8 cellular contexts compared by ENCODE assay signal in genomic region chr13:44305845-44306244, GRCh38.
DNase-seq lines count a peak whose midpoint lies in the region; ATAC-seq and TF ChIP-seq lines count a peak whose summit lies in the region.

No MANE protein-coding gene starts in this region.

- no peak overlapping the region for H3K4me3 ChIP-seq in heart right ventricle
- no peak overlapping the region for H3K4me3 ChIP-seq in lower lobe of right lung
- no peak overlapping the region for H3K4me3 ChIP-seq in vagina

- 81 to 87% methylated on average over 5 of the region's 5 CpGs for WGBS in heart right ventricle, 2 donors

- TF ChIP-seq CTCF in heart right ventricle (IDR thresholded peaks at IDR 0.05): no peak
- TF ChIP-seq CTCF in lower lobe of right lung (IDR thresholded peaks at IDR 0.05): no peak
- TF ChIP-seq CTCF in vagina (IDR thresholded peaks at IDR 0.05): no peak

- H3K9me3 ChIP-seq in heart right ventricle (no peaks in the 10 kb centered on the region), lower lobe of right lung (no peaks in the 10 kb centered on the region), vagina (no peaks in the 10 kb centered on the region)

- H3K27ac ChIP-seq in heart right ventricle (peak overlapping the region; percentile 37 to 95 (median 89)), lower lobe of right lung (peak overlapping the region; percentile 81), vagina (peak overlapping the region; percentile 74)

- no peak for TF ChIP-seq POLR2A in vagina (IDR thresholded peaks at IDR 0.05)

- no peaks in the 10 kb centered on the region for H3K27me3 ChIP-seq in heart right ventricle
- H3K27me3 ChIP-seq in lower lobe of right lung (ENCODE audit: low read depth): no peaks in the 10 kb centered on the region
- H3K27me3 ChIP-seq in vagina: no peaks in the 10 kb centered on the region

- no peak for DNase-seq in heart right ventricle
- DNase-seq in Right ventricle myocardium inferior (ENCODE audit: missing footprints): no peak
- DNase-seq in astrocyte of the hippocampus (ENCODE audit: low read depth, low spot score): peak; percentile 67
- DNase-seq in lower lobe of right lung: no peak
- DNase-seq in vagina (ENCODE audit: extremely low spot score in 2 of 2): peak in 1 of 2 donors; percentile 71
- DNase-seq in NCI-H1105 treated with DMSO at 0.1 percent for 48 hours (lab: John Stamatoyannopoulos, UW): no peak
- no peak for DNase-seq in activated CD4-positive, CD25-positive, alpha-beta regulatory T cell (lab: John Stamatoyannopoulos, UW)

- H3K36me3 ChIP-seq in heart right ventricle: no peaks in the 10 kb centered on the region
- no peaks in the 10 kb centered on the region for H3K36me3 ChIP-seq in lower lobe of right lung
- no peaks in the 10 kb centered on the region for H3K36me3 ChIP-seq in vagina

- ATAC-seq in heart right ventricle (no peak), Right ventricle myocardium inferior (no peak), lower lobe of right lung (peak in 1 of 2 donors; percentile 13), GM19328 (IDR thresholded peaks at IDR 0.05; ENCODE audit: unreplicated experiment) (no peak)

- intact Hi-C loops in heart right ventricle (cut with DNase I) (loop anchor here in 7 of 10 donors (2.0 to 10.0 kb wide), 9 partner anchors 34 to 251 kb away; no protein-coding TSS in a partner anchor), Right ventricle myocardium inferior (cut with DNase I) (loop anchor here (2.0 to 5.0 kb wide), 2 partner anchors 114 to 131 kb away; no protein-coding TSS in a partner anchor), lower lobe of right lung (cut with DNase I) (no loop called here), vagina (cut with DNase I) (no loop called here)

- H3K4me1 ChIP-seq in heart right ventricle: peaks cover 9 to 97% (median 59%) of the 10 kb centered on the region in 9 donors
- H3K4me1 ChIP-seq in lower lobe of right lung: peaks cover 28% of the 10 kb centered on the region
- peaks cover 82% of the 10 kb centered on the region for H3K4me1 ChIP-seq in vagina

Comparison
In these comparisons a context has a peak if more than half of its experiments do, and no peak if none do; other contexts are left out.
1. intact Hi-C loops: an anchor here in heart right ventricle (2.0 to 10.0 kb wide) and Right ventricle myocardium inferior (2.0 to 5.0 kb wide); none called in lower lobe of right lung and vagina.